Comparison of ENCODE assay signal across 21 cellular contexts in the genomic region with DNA sequence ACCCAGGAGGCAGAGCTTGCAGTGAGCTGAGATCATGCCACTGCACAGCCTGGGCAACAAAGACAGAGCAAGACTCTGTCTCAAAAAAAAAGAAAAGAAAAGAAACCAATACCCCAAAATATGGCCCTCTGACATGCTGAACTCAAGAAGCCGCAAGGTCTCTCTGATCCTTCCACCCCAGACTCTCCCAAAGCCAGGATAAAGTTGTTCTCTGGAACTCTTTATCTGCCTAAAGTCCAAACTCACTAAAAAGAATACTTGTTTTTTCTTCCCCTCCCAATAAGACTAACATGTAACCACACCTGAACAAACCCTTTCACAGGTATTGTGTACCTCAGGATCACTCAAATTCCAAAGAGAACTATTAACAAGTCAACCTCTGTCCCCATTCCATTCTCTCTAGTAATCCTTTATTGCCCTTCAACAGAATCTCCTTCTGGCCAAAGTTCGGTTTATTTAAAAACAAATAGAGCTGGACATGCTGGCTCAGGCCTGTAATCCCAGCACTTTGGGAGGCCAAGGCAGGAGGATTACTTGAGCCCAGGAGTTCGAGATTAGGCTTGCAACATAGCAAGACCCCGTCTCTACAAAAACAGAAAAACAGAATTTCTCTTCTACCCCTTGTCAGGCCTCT. TPM values are rescaled to one million over a fixed set of nuclear protein-coding genes. Genes with fewer than 3 reads are reported as not detected.
DNase-seq lines count a peak whose midpoint lies in the region; ATAC-seq and TF ChIP-seq lines count a peak whose summit lies in the region.
"Had no signal": no experiment of that assay in that cellular context is flagged by ENCODE, and none has a peak within 500 bp of the region (broad histone marks: within the 10 kb centered on the region; RNA-seq: fewer than 3 reads in every experiment).

No MANE protein-coding gene starts in this region.

- no peak overlapping the region for H3K18ac ChIP-seq in mesendoderm (ENCODE audit: low read length)

- H3K4me3 ChIP-seq in body of pancreas, result no peak overlapping the region
- no peak overlapping the region for H3K4me3 ChIP-seq in mesendoderm (ENCODE audit: low read length)
- H3K4me3 ChIP-seq in upper lobe of right lung, result no peak overlapping the region
- H3K4me3 ChIP-seq in CD8-positive, alpha-beta memory T cell (ENCODE audit: low read length), result no peak overlapping the region

- H2BK120ac ChIP-seq in mesendoderm (ENCODE audit: low read depth, low read length), result no peak overlapping the region

- H3K4me3 Mint-ChIP-seq in activated naive CD4-positive, alpha-beta T cell treated with anti-CD3 and anti-CD28 coated beads for 36 hours, result no peak overlapping the region
- H3K4me3 Mint-ChIP-seq in CD8-positive, alpha-beta memory T cell, result no peak overlapping the region
- H3K4me3 Mint-ChIP-seq: activated CD8-positive, alpha-beta memory T cell treated with anti-CD3 and anti-CD28 coated beads, Interleukin-2, amount 10 ng/mL, durations not matched to agents 7 days and 5 days; CD4-positive, alpha-beta T cell had no signal

- H3K36me3 Mint-ChIP-seq in activated naive CD4-positive, alpha-beta T cell treated with anti-CD3 and anti-CD28 coated beads for 36 hours (ENCODE audit: low read depth), result peaks cover 22% of the 10 kb centered on the region
- peaks cover 0 to 43% (median 2%) of the 10 kb centered on the region in 3 donors for H3K36me3 Mint-ChIP-seq in CD8-positive, alpha-beta memory T cell

- no peak overlapping the region for H2BK15ac ChIP-seq in mesendoderm (replicated peaks; ENCODE audit: low read depth)

- peaks cover 16% of the 10 kb centered on the region for H3K4me1 Mint-ChIP-seq in activated naive CD4-positive, alpha-beta T cell treated with anti-CD3 and anti-CD28 coated beads for 36 hours (ENCODE audit: low read depth)
- peaks cover 40 to 59% (median 54%) of the 10 kb centered on the region in 3 donors for H3K4me1 Mint-ChIP-seq in CD8-positive, alpha-beta memory T cell

- no peak for DNase-seq in activated naive CD4-positive, alpha-beta T cell treated with anti-CD3 and anti-CD28 coated beads for 36 hours
- DNase-seq in activated naive CD4-positive, alpha-beta T cell (lab: John Stamatoyannopoulos, UW), result no peak
- no peak for DNase-seq in body of pancreas
- DNase-seq in mesendoderm, result peak; percentile 60
- no peak for DNase-seq in upper lobe of right lung
- no peak for DNase-seq in CD8-positive, alpha-beta memory T cell
- DNase-seq in effector CD4-positive, alpha-beta T cell, result no peak
- DNase-seq: activated CD4-positive, CD25-positive, alpha-beta regulatory T cell; activated CD8-positive, alpha-beta memory T cell treated with anti-CD3 and anti-CD28 coated beads, Interleukin-2, amount 10 ng/mL, durations not matched to agents 7 days and 5 days; activated naive CD4-positive, alpha-beta T cell treated with Interleukin-2 at 50 U/mL for 16 hours; brain microvascular endothelial cell; CD4-positive, alpha-beta T cell; effector CD8-positive, alpha-beta T cell; Karpas-422; NCI-H1436; stimulated activated naive CD4-positive, alpha-beta T cell treated with Interleukin-2 at 50 U/mL for 16 hours had no signal

- H3K4me1 ChIP-seq in body of pancreas (peaks cover 18% of the 10 kb centered on the region), mesendoderm (ENCODE audit: control insufficient read depth, low read depth, low read length) (peaks cover 4% of the 10 kb centered on the region), upper lobe of right lung (peaks cover 16% of the 10 kb centered on the region)
- H3K4me1 ChIP-seq in CD8-positive, alpha-beta memory T cell (ENCODE audit: insufficient read depth, low read length), result peaks cover 22% of the 10 kb centered on the region

- CTCF ChIA-PET in activated naive CD4-positive, alpha-beta T cell treated with anti-CD3 and anti-CD28 coated beads for 36 hours (lab: Charles Lee), result no interaction called here
- CTCF ChIA-PET in CD8-positive, alpha-beta memory T cell (lab: Charles Lee), result interaction anchor here (1.2 kb wide), 1 partner anchor 157 kb away, joined by 3 read pairs; no protein-coding TSS in a partner anchor

- no peaks in the 10 kb centered on the region for H3K27me3 ChIP-seq in body of pancreas
- no peaks in the 10 kb centered on the region for H3K27me3 ChIP-seq in mesendoderm (ENCODE audit: insufficient read depth, low read length, poor library complexity)
- no peaks in the 10 kb centered on the region for H3K27me3 ChIP-seq in upper lobe of right lung
- H3K27me3 ChIP-seq in CD8-positive, alpha-beta memory T cell (ENCODE audit: insufficient read depth, low read length, poor library complexity, severe bottlenecking), result no peaks in the 10 kb centered on the region
- H3K27me3 ChIP-seq: brain microvascular endothelial cell had no signal

- no peak overlapping the region for H3K9ac ChIP-seq in mesendoderm (ENCODE audit: low read length)
- H3K9ac ChIP-seq: parathyroid adenoma had no signal

- 69 to 77% methylated on average over 4 of the region's 4 CpGs for WGBS in body of pancreas, 2 donors
- no CpG with 5 or more reads among the region's 4 CpGs for WGBS in mesendoderm (ENCODE audit: extremely low coverage, insufficient coverage, low lambda C conversion rate)

- peak overlapping the region; percentile 2 for H3K27ac Mint-ChIP-seq in activated naive CD4-positive, alpha-beta T cell treated with anti-CD3 and anti-CD28 coated beads for 36 hours
- H3K27ac Mint-ChIP-seq in CD8-positive, alpha-beta memory T cell, result peak overlapping the region in 1 of 8 donors; percentile 30
- H3K27ac Mint-ChIP-seq: CD4-positive, alpha-beta T cell had no signal

- intact Hi-C loops in activated naive CD4-positive, alpha-beta T cell treated with anti-CD3 and anti-CD28 coated beads for 36 hours (cut with micrococcal nuclease), result no loop called here
- intact Hi-C loops in body of pancreas (cut with DNase I), result no loop called here
- intact Hi-C loops in upper lobe of right lung (cut with DNase I), result no loop called here

- no peak overlapping the region for H4K5ac ChIP-seq in mesendoderm (ENCODE audit: low read length)

- H3K23ac ChIP-seq in mesendoderm (ENCODE audit: low read length), result no peak overlapping the region

- H3K27ac ChIP-seq in body of pancreas, result peak overlapping the region in 3 of 4 donors; percentile 0 to 35 (median 31)
- peak overlapping the region; percentile 34 for H3K27ac ChIP-seq in mesendoderm (ENCODE audit: low read depth, low read length)
- H3K27ac ChIP-seq in upper lobe of right lung, result peak overlapping the region; percentile 17
- H3K27ac ChIP-seq in CD8-positive, alpha-beta memory T cell (ENCODE audit: low read depth, low read length), result no peak overlapping the region
- H3K27ac ChIP-seq: brain microvascular endothelial cell, parathyroid adenoma, RWPE1 had no signal

- no peaks in the 10 kb centered on the region for H3K27me3 Mint-ChIP-seq in activated naive CD4-positive, alpha-beta T cell treated with anti-CD3 and anti-CD28 coated beads for 36 hours (ENCODE audit: low read depth)
- no peaks in the 10 kb centered on the region for H3K27me3 Mint-ChIP-seq in CD8-positive, alpha-beta memory T cell
- H3K27me3 Mint-ChIP-seq: activated CD8-positive, alpha-beta memory T cell treated with anti-CD3 and anti-CD28 coated beads, Interleukin-2, amount 10 ng/mL, durations not matched to agents 7 days and 5 days; CD4-positive, alpha-beta T cell had no signal

- peaks cover 12% of the 10 kb centered on the region for H3K79me2 ChIP-seq in mesendoderm (ENCODE audit: control insufficient read depth, insufficient read depth, low read length)
- H3K79me2 ChIP-seq: parathyroid adenoma had no signal

- ATAC-seq in body of pancreas (no peak), upper lobe of right lung (no peak), HG03460 (IDR thresholded peaks at IDR 0.05; ENCODE audit: unreplicated experiment) (no peak)
- ATAC-seq: activated CD8-positive, alpha-beta memory T cell treated with anti-CD3 and anti-CD28 coated beads, Interleukin-2, amount 10 ng/mL, durations not matched to agents 7 days and 5 days had no signal

- POLR2A ChIA-PET in CD8-positive, alpha-beta memory T cell (lab: Charles Lee), result no interaction called here

- H3K4me2 ChIP-seq in mesendoderm (ENCODE audit: low read length), result no peak overlapping the region

- H3K36me3 ChIP-seq in body of pancreas (replicated peaks in 1 of 2; ENCODE audit: insufficient read depth in 1 of 2, low read depth in 2 of 2) (no peaks in the 10 kb centered on the region), mesendoderm (ENCODE audit: control insufficient read depth, insufficient read depth, low read length) (no peaks in the 10 kb centered on the region), upper lobe of right lung (peaks cover 29% of the 10 kb centered on the region)
- H3K36me3 ChIP-seq in CD8-positive, alpha-beta memory T cell (ENCODE audit: insufficient read depth, low read length), result peaks cover 5% of the 10 kb centered on the region
- H3K36me3 ChIP-seq: brain microvascular endothelial cell had no signal

- no peak overlapping the region for H2AK5ac ChIP-seq in mesendoderm (ENCODE audit: low read length)

- peaks cover 11% of the 10 kb centered on the region for H3K79me1 ChIP-seq in mesendoderm (ENCODE audit: low read length)

- no peaks in the 10 kb centered on the region for H3K9me3 ChIP-seq in body of pancreas
- no peaks in the 10 kb centered on the region for H3K9me3 ChIP-seq in upper lobe of right lung
- H3K9me3 ChIP-seq in CD8-positive, alpha-beta memory T cell (ENCODE audit: low read length), result no peaks in the 10 kb centered on the region

- H3K9me3 Mint-ChIP-seq in activated naive CD4-positive, alpha-beta T cell treated with anti-CD3 and anti-CD28 coated beads for 36 hours, result peaks cover 3% of the 10 kb centered on the region
- H3K9me3 Mint-ChIP-seq in CD8-positive, alpha-beta memory T cell, result no peaks in the 10 kb centered on the region
- H3K9me3 Mint-ChIP-seq: CD4-positive, alpha-beta T cell had no signal

- TF ChIP-seq CTCF in body of pancreas (IDR thresholded peaks at IDR 0.05), result no peak
- no peak for TF ChIP-seq CTCF in upper lobe of right lung (IDR thresholded peaks at IDR 0.05)

- TF ChIP-seq POLR2A in body of pancreas (IDR thresholded peaks at IDR 0.05), result no peak

- no peak overlapping the region for H4K8ac ChIP-seq in mesendoderm (ENCODE audit: low read depth, low read length)

- peak overlapping the region; percentile 27 for H3K56ac ChIP-seq in mesendoderm (ENCODE audit: low read length)

- no peak overlapping the region for H2BK5ac ChIP-seq in mesendoderm (ENCODE audit: low read length)

- no peak overlapping the region for H3K4ac ChIP-seq in mesendoderm (ENCODE audit: low read depth, low read length)

RNA-seq across cellular contexts. Expression of a gene that starts 4.1 kb away (rescaled TPM):
- 10 to 100 TPM; 23.0 to 23.8 TPM for total RNA-seq in activated naive CD4-positive, alpha-beta T cell treated with anti-CD3 and anti-CD28 coated beads for 36 hours
- total RNA-seq in body of pancreas (1 to 10 TPM; 2.0 to 2.3 TPM), upper lobe of right lung (8.2 TPM)
- 20.5 TPM for polyA plus RNA-seq in mesendoderm (2013, experiment 1 of 2)
- 19.4 TPM for polyA plus RNA-seq in mesendoderm (2013, experiment 2 of 2)
- total RNA-seq in CD8-positive, alpha-beta memory T cell, result 10 to 100 TPM; 46.4 to 48.9 TPM
- 12.5 TPM for polyA plus RNA-seq in CD8-positive, alpha-beta memory T cell

RNA-seq across cellular contexts. Expression of a gene that starts 4.4 kb away (rescaled TPM):
- total RNA-seq in activated naive CD4-positive, alpha-beta T cell treated with anti-CD3 and anti-CD28 coated beads for 36 hours, result 10 to 100 TPM; 42.0 to 45.0 TPM
- 10 to 100 TPM; 19.7 to 21.8 TPM for total RNA-seq in body of pancreas
- 24.4 TPM for polyA plus RNA-seq in mesendoderm (2013, experiment 1 of 2)
- polyA plus RNA-seq in mesendoderm (2013, experiment 2 of 2), result 25.6 TPM
- 20.3 TPM for total RNA-seq in upper lobe of right lung
- 10 to 100 TPM; 70.1 to 75.4 TPM for total RNA-seq in CD8-positive, alpha-beta memory T cell
- 24.4 TPM for polyA plus RNA-seq in CD8-positive, alpha-beta memory T cell

RNA-seq across cellular contexts. Expression of a gene that starts 9.2 kb away (rescaled TPM):
- total RNA-seq in activated naive CD4-positive, alpha-beta T cell treated with anti-CD3 and anti-CD28 coated beads for 36 hours, result 10 to 100 TPM; 10.7 to 11.1 TPM
- under 1 TPM in 1 of 2 donors, not detected in 1; 0.26 TPM for total RNA-seq in body of pancreas
- 39.3 TPM for polyA plus RNA-seq in mesendoderm (2013, experiment 1 of 2)
- polyA plus RNA-seq in mesendoderm (2013, experiment 2 of 2), result 37.9 TPM
- total RNA-seq in upper lobe of right lung, result not detected
- total RNA-seq in CD8-positive, alpha-beta memory T cell, result 10 to 100 TPM; 41.5 to 42.4 TPM
- 1.4 TPM for polyA plus RNA-seq in CD8-positive, alpha-beta memory T cell
- total RNA-seq: CD4-positive, alpha-beta T cell; Daoy; mononuclear cell had no signal

Comparison
In these comparisons a context has a peak if more than half of its experiments do, and no peak if none do; other contexts are left out.
1. RNA of a gene that starts 9.2 kb away (total RNA-seq): 41.5 to 42.4 TPM in CD8-positive, alpha-beta memory T cell and 10.7 to 11.1 TPM in activated naive CD4-positive, alpha-beta T cell treated with anti-CD3 and anti-CD28 coated beads for 36 hours; 0.26 TPM in body of pancreas and not detected in upper lobe of right lung (single experiment); every median in the first group is over 4 times any median in the second.